In the genomic region with DNA sequence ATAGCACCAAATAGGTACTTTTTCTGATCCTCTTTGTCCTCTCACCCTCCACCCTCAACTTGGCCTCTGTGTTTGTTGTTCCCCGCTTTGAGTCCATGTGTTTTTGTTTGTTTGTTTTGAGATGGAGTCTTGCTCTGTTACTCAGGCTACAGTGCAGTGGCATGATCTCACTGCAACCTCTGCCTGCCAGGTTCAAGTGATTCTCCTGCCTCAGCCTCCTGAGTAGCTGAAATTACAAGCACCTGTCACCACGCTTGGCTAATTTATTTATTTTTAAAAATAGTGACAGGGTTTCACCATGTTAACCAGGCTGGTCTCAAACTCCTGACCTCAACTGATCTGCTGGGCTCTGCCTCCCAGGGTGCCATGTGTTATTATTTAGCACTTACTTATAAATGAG, we compare ENCODE assay signal across 25 cellular contexts. TPM values are rescaled to one million over a fixed set of nuclear protein-coding genes. Genes with fewer than 3 reads are reported as not detected.
DNase-seq lines count a peak whose midpoint lies in the region; ATAC-seq and TF ChIP-seq lines count a peak whose summit lies in the region.
"Had no signal": no experiment of that assay in that cellular context is flagged by ENCODE, and none has a peak within 500 bp of the region (broad histone marks: within the 10 kb centered on the region; RNA-seq: fewer than 3 reads in every experiment).

No MANE protein-coding gene starts in this region.

- no peak overlapping the region for H3K23ac ChIP-seq in mesendoderm (ENCODE audit: low read length)

- peak overlapping the region; percentile 5 for H3K27ac Mint-ChIP-seq in endodermal cell
- H3K27ac Mint-ChIP-seq: activated CD4-positive, alpha-beta memory T cell treated with anti-CD3 and anti-CD28 coated beads for 36 hours; activated naive CD4-positive, alpha-beta T cell treated with anti-CD3 and anti-CD28 coated beads, Interleukin-2, amount 50 U/mL, for 24 hours had no signal

- H2AFZ ChIP-seq in GM23248: no peak overlapping the region
- H2AFZ ChIP-seq: parathyroid adenoma, PC-9 had no signal

- H3K4me1 Mint-ChIP-seq in endodermal cell: peaks cover 39% of the 10 kb centered on the region

- H3K4me1 ChIP-seq in GM23248 (ENCODE audit: insufficient read depth): peaks cover 4% of the 10 kb centered on the region
- H3K4me1 ChIP-seq in endodermal cell (ENCODE audit: control insufficient read depth, insufficient read depth, low read length): no peaks in the 10 kb centered on the region
- peaks cover 15% of the 10 kb centered on the region for H3K4me1 ChIP-seq in psoas muscle
- peaks cover 10% of the 10 kb centered on the region for H3K4me1 ChIP-seq in mesendoderm (ENCODE audit: control insufficient read depth, low read depth, low read length)
- H3K4me1 ChIP-seq: parathyroid adenoma had no signal

- ATAC-seq in psoas muscle: peak; percentile 75 to 88 (median 79)
- ATAC-seq: Right ventricle myocardium inferior had no signal

- H3K9me2 ChIP-seq in GM23248 (ENCODE audit: insufficient read depth): no peaks in the 10 kb centered on the region

- H3K27ac ChIP-seq in GM23248: no peak overlapping the region
- H3K27ac ChIP-seq in endodermal cell (ENCODE audit: low read depth, low read length): no peak overlapping the region
- peak overlapping the region; percentile 31 for H3K27ac ChIP-seq in psoas muscle
- H3K27ac ChIP-seq in mesendoderm (ENCODE audit: low read depth, low read length): no peak overlapping the region
- H3K27ac ChIP-seq: BLaER1 treated with 17β-estradiol and CSF1 and Interleukin-3, amounts not matched to agents 10 nM and 100 nM; parathyroid adenoma; PC-9; stomach; tibial artery had no signal

- H3K18ac ChIP-seq in mesendoderm (ENCODE audit: low read length): no peak overlapping the region

- H3K4me3 Mint-ChIP-seq in endodermal cell: no peak overlapping the region
- H3K4me3 Mint-ChIP-seq: activated CD4-positive, alpha-beta memory T cell treated with anti-CD3 and anti-CD28 coated beads for 36 hours; activated naive CD4-positive, alpha-beta T cell treated with anti-CD3 and anti-CD28 coated beads, Interleukin-2, amount 50 U/mL, for 24 hours had no signal

- intact Hi-C loops in psoas muscle (cut with DNase I): no loop called here

- H3K9me3 ChIP-seq in GM23248 (ENCODE audit: low read depth) (no peaks in the 10 kb centered on the region), endodermal cell (ENCODE audit: control insufficient read depth, low read length) (peaks cover 42% of the 10 kb centered on the region), psoas muscle (no peaks in the 10 kb centered on the region)
- H3K9me3 ChIP-seq: stomach, tibial artery had no signal

- 43 to 60% methylated on average over 2 of the region's 2 CpGs for WGBS in GM23248 (ENCODE audit: low coverage in 1 of 2, low lambda C conversion rate in 2 of 2, missing lambda C conversion rate in 2 of 2), 2 experiments
- 96 to 100% methylated on average over 1 to 2 of the region's 2 CpGs for whole genome bisulfite sequencing in endodermal cell (ENCODE audit: insufficient coverage in 1 of 2, insufficient read length in 1 of 2), 2 experiments
- 27 to 45% (median 30%) methylated on average over 2 of the region's 2 CpGs for WGBS in psoas muscle, 3 donors
- no CpG with 5 or more reads among the region's 2 CpGs for WGBS in mesendoderm (ENCODE audit: extremely low coverage, insufficient coverage, low lambda C conversion rate)

- no peaks in the 10 kb centered on the region for H3K27me3 ChIP-seq in GM23248 (replicated peaks; ENCODE audit: insufficient read depth)
- no peaks in the 10 kb centered on the region for H3K27me3 ChIP-seq in endodermal cell (ENCODE audit: control insufficient read depth, insufficient read depth, low read length, poor library complexity, severe bottlenecking)
- H3K27me3 ChIP-seq in psoas muscle (ENCODE audit: insufficient read depth in 3 of 3, low read length in 2 of 3): no peaks in the 10 kb centered on the region
- no peaks in the 10 kb centered on the region for H3K27me3 ChIP-seq in mesendoderm (ENCODE audit: insufficient read depth, low read length, poor library complexity)
- H3K27me3 ChIP-seq: BLaER1 treated with 17β-estradiol and CSF1 and Interleukin-3, amounts not matched to agents 10 nM and 100 nM; stomach; tibial artery had no signal

- H4K8ac ChIP-seq in mesendoderm (ENCODE audit: low read depth, low read length): no peak overlapping the region

- H3K4me3 ChIP-seq in GM23248: no peak overlapping the region
- H3K4me3 ChIP-seq in endodermal cell (ENCODE audit: low read length): no peak overlapping the region
- H3K4me3 ChIP-seq in psoas muscle: no peak overlapping the region
- H3K4me3 ChIP-seq in mesendoderm (ENCODE audit: low read length): no peak overlapping the region
- H3K4me3 ChIP-seq: PC-9, stomach, tibial artery had no signal

- no peak overlapping the region for H4K5ac ChIP-seq in mesendoderm (ENCODE audit: low read length)

- H3K4me2 ChIP-seq in GM23248 (ENCODE audit: unreplicated experiment) (peak overlapping the region; percentile 4), mesendoderm (ENCODE audit: low read length) (no peak overlapping the region)
- H3K4me2 ChIP-seq: PC-9 had no signal

- TF ChIP-seq CTCF in endodermal cell (conservative IDR thresholded peaks at IDR 0.05) (no peak), psoas muscle (IDR thresholded peaks at IDR 0.05) (no peak)

- H3K36me3 Mint-ChIP-seq in endodermal cell (ENCODE audit: low read depth): peaks cover 25% of the 10 kb centered on the region

- H3K9ac ChIP-seq in GM23248: no peak overlapping the region
- H3K9ac ChIP-seq in endodermal cell (ENCODE audit: extremely low read depth, low read length, poor library complexity, severe bottlenecking): no peak overlapping the region
- no peak overlapping the region for H3K9ac ChIP-seq in mesendoderm (ENCODE audit: low read length)
- H3K9ac ChIP-seq: BLaER1 treated with 17β-estradiol and CSF1 and Interleukin-3, amounts not matched to agents 10 nM and 100 nM; parathyroid adenoma had no signal

- no peak overlapping the region for H2BK5ac ChIP-seq in mesendoderm (ENCODE audit: low read length)

- peaks cover 5% of the 10 kb centered on the region for H3K79me1 ChIP-seq in mesendoderm (ENCODE audit: low read length)

- DNase-seq in GM23248 (no peak), NCI-H2029 (lab: John Stamatoyannopoulos, UW) (peak; percentile 78), endodermal cell (no peak), psoas muscle (no peak), NCI-H2081 (lab: John Stamatoyannopoulos, UW) (no peak), ecto neural progenitor cell (ENCODE audit: low spot score) (no peak), mesendoderm (no peak)
- DNase-seq: activated CD4-positive, alpha-beta memory T cell treated with anti-CD3 and anti-CD28 coated beads for 36 hours; activated CD4-positive, CD25-positive, alpha-beta regulatory T cell treated with anti-CD3 and anti-CD28 coated beads, Interleukin-2, amount 50 U/mL, for 72 hours; DMS79; effector CD4-positive, alpha-beta T cell; GF-D8; mammary epithelial cell; NCI-H1105 treated with DMSO at 0.1 percent for 48 hours; NCI-H187 treated with DMSO at 0.1 percent for 48 hours; NCI-H526 treated with DMSO at 0.1 percent for 48 hours; NK-92 treated with Interleukin-12 subunit alpha and Interleukin-12 subunit beta, amount 100 ng/mL, for 24 hours; PC-9; stimulated activated CD4-positive, alpha-beta T cell treated with anti-CD3 and anti-CD28 coated beads, Interleukin-1b, Interleukin-23, amount 100 ng/mL, for 48 hours; stomach; tibial artery had no signal

- in situ Hi-C loops in GM23248 (cut with MboI): no loop called here

- H2BK15ac ChIP-seq in mesendoderm (replicated peaks; ENCODE audit: low read depth): no peak overlapping the region

- H3K9me3 Mint-ChIP-seq in endodermal cell: peaks cover 21% of the 10 kb centered on the region
- H3K9me3 Mint-ChIP-seq: activated naive CD4-positive, alpha-beta T cell treated with anti-CD3 and anti-CD28 coated beads, Interleukin-2, amount 50 U/mL, for 24 hours had no signal

- H4K20me1 ChIP-seq in GM23248 (ENCODE audit: insufficient read depth): no peaks in the 10 kb centered on the region

- H3K27me3 Mint-ChIP-seq in endodermal cell (ENCODE audit: insufficient read depth): no peaks in the 10 kb centered on the region
- H3K27me3 Mint-ChIP-seq: activated CD4-positive, alpha-beta memory T cell treated with anti-CD3 and anti-CD28 coated beads for 36 hours; activated naive CD4-positive, alpha-beta T cell treated with anti-CD3 and anti-CD28 coated beads, Interleukin-2, amount 50 U/mL, for 24 hours had no signal

- H3K36me3 ChIP-seq in GM23248 (ENCODE audit: low read depth) (no peaks in the 10 kb centered on the region), endodermal cell (ENCODE audit: control insufficient read depth, insufficient read depth, low read length) (peaks cover 21% of the 10 kb centered on the region), psoas muscle (ENCODE audit: insufficient read depth in 1 of 2, low read depth in 1 of 2) (no peaks in the 10 kb centered on the region), mesendoderm (ENCODE audit: control insufficient read depth, insufficient read depth, low read length) (no peaks in the 10 kb centered on the region)
- H3K36me3 ChIP-seq: stomach, tibial artery had no signal

- H3K79me2 ChIP-seq in GM23248 (ENCODE audit: insufficient read depth) (peaks cover 90% of the 10 kb centered on the region), mesendoderm (ENCODE audit: control insufficient read depth, insufficient read depth, low read length) (peaks cover 69% of the 10 kb centered on the region)

- no peaks in the 10 kb centered on the region for H3F3A ChIP-seq in GM23248 (ENCODE audit: insufficient read depth)

- no peak overlapping the region for H3K56ac ChIP-seq in mesendoderm (ENCODE audit: low read length)

- H3K4ac ChIP-seq in mesendoderm (ENCODE audit: low read depth, low read length): no peak overlapping the region

- H2AK5ac ChIP-seq in mesendoderm (ENCODE audit: low read length): no peak overlapping the region

- no peak overlapping the region for H2BK120ac ChIP-seq in mesendoderm (ENCODE audit: low read depth, low read length)

RNA-seq across cellular contexts. Expression of a gene that starts 5.3 kb away (rescaled TPM):
- 4.8 and 8.3 TPM in 2 replicates for total RNA-seq in GM23248 (2014; rRNA removed; shearing (Covaris generic))
- polyA plus RNA-seq in GM23248 (2016; fragmentation: Nextera tagmentation; extraction: Ambion mirVana) (2.1 and 4.1 TPM in 2 replicates), psoas muscle (1 to 10 TPM in 2 of 3 donors, under 1 TPM in 1; 0.96 to 3.0 (median 1.5) TPM)
- total RNA-seq in endodermal cell (10 to 100 TPM; 15.5 to 20.5 TPM), psoas muscle (1 to 10 TPM; 1.2 to 2.9 (median 1.9) TPM)
- 16.2 TPM for polyA plus RNA-seq in endodermal cell (2013, experiment 1 of 2)
- polyA plus RNA-seq in endodermal cell (2013, experiment 2 of 2): 16.7 TPM
- 11.6 TPM for polyA plus RNA-seq in mesendoderm (2013, experiment 1 of 2)
- 11.6 TPM for polyA plus RNA-seq in mesendoderm (2013, experiment 2 of 2)
